ENCODE assay signal across 27 cellular contexts in genomic region chr6:44428682-44429081, GRCh38. TPM values are rescaled to one million over a fixed set of nuclear protein-coding genes. Genes with fewer than 3 reads are reported as not detected.
DNase-seq lines count a peak whose midpoint lies in the region; ATAC-seq and TF ChIP-seq lines count a peak whose summit lies in the region.
"Had no signal": no experiment of that assay in that cellular context is flagged by ENCODE, and none has a peak within 500 bp of the region (broad histone marks: within the 10 kb centered on the region; RNA-seq: fewer than 3 reads in every experiment).

No MANE protein-coding gene starts in this region.

- H3K4me1 Mint-ChIP-seq in activated CD8-positive, alpha-beta T cell treated with anti-CD3 and anti-CD28 coated beads for 36 hours (ENCODE audit: low read depth), result peaks cover 4% of the 10 kb centered on the region
- H3K4me1 Mint-ChIP-seq: naive B cell; stimulated activated naive CD8-positive, alpha-beta T cell treated with anti-CD3 and anti-CD28 coated beads, Interleukin-15, amount 100 ng/mL, for 72 hours had no signal

- peaks cover 35% of the 10 kb centered on the region for H3K36me3 Mint-ChIP-seq in activated CD8-positive, alpha-beta T cell treated with anti-CD3 and anti-CD28 coated beads for 36 hours (ENCODE audit: low read depth)

- H2AFZ ChIP-seq in fibroblast of lung (ENCODE audit: low read length), result no peak overlapping the region

- H3K9me3 Mint-ChIP-seq in activated CD8-positive, alpha-beta T cell treated with anti-CD3 and anti-CD28 coated beads for 36 hours, result no peaks in the 10 kb centered on the region
- H3K9me3 Mint-ChIP-seq: activated T-cell treated with anti-CD3 and anti-CD28 coated beads, Interleukin-2, amount 50 U/mL, for 72 hours; CD4-positive, CD25-positive, alpha-beta regulatory T cell; naive B cell; stimulated activated naive CD8-positive, alpha-beta T cell treated with anti-CD3 and anti-CD28 coated beads, Interleukin-15, amount 100 ng/mL, for 72 hours; T-helper 1 cell treated with Interleukin-12 subunit alpha and Interleukin-12 subunit beta and Interleukin-4 antibody, amounts not matched to agents 30 μg/mL and 1 μg/mL, for 36 hours had no signal

- H3K9me3 ChIP-seq in fibroblast of lung (ENCODE audit: control insufficient read depth, insufficient read depth, low read depth, low read length) (no peaks in the 10 kb centered on the region), skeletal muscle satellite cell (replicated peaks; ENCODE audit: low read length) (no peaks in the 10 kb centered on the region)
- H3K9me3 ChIP-seq: heart left ventricle, right atrium auricular region, spleen had no signal

- H3K36me3 ChIP-seq in fibroblast of lung (ENCODE audit: control insufficient read depth, insufficient read depth, low read length), result peaks cover 1% of the 10 kb centered on the region
- peaks cover 37% of the 10 kb centered on the region for H3K36me3 ChIP-seq in skeletal muscle satellite cell (ENCODE audit: insufficient read depth, low read length)

- H4K20me1 ChIP-seq in fibroblast of lung (ENCODE audit: control insufficient read depth, extremely low read depth, insufficient read depth, low read length), result no peaks in the 10 kb centered on the region

- no peak overlapping the region for H3K4me3 Mint-ChIP-seq in activated CD8-positive, alpha-beta T cell treated with anti-CD3 and anti-CD28 coated beads for 36 hours
- H3K4me3 Mint-ChIP-seq: activated T-cell treated with anti-CD3 and anti-CD28 coated beads, Interleukin-2, amount 50 U/mL, for 72 hours; CD4-positive, CD25-positive, alpha-beta regulatory T cell; naive B cell; stimulated activated naive CD8-positive, alpha-beta T cell treated with anti-CD3 and anti-CD28 coated beads, Interleukin-15, amount 100 ng/mL, for 72 hours; T-helper 1 cell treated with Interleukin-12 subunit alpha and Interleukin-12 subunit beta and Interleukin-4 antibody, amounts not matched to agents 30 μg/mL and 1 μg/mL, for 36 hours had no signal

- H3K4me1 ChIP-seq in fibroblast of lung (ENCODE audit: control insufficient read depth, extremely low read depth, insufficient read depth, low read length) (peaks cover 6% of the 10 kb centered on the region), skeletal muscle satellite cell (ENCODE audit: control insufficient read depth, insufficient read depth, low read length) (peaks cover 13% of the 10 kb centered on the region)

- POLR2A ChIA-PET in activated CD8-positive, alpha-beta T cell treated with anti-CD3 and anti-CD28 coated beads for 36 hours (lab: Charles Lee), result interaction anchor here (1.0 to 1.6 kb wide), 3 partner anchors 25 to 40 kb away, joined by 3 read pairs; no protein-coding TSS in a partner anchor

- H3K27me3 Mint-ChIP-seq in activated CD8-positive, alpha-beta T cell treated with anti-CD3 and anti-CD28 coated beads for 36 hours, result no peaks in the 10 kb centered on the region
- H3K27me3 Mint-ChIP-seq: CD4-positive, CD25-positive, alpha-beta regulatory T cell; naive B cell; stimulated activated naive CD8-positive, alpha-beta T cell treated with anti-CD3 and anti-CD28 coated beads, Interleukin-15, amount 100 ng/mL, for 72 hours had no signal

- H3K9ac ChIP-seq in fibroblast of lung (ENCODE audit: insufficient read depth, low read length) (no peak overlapping the region), skeletal muscle satellite cell (ENCODE audit: low read depth, low read length) (peak overlapping the region; percentile 3)
- H3K9ac ChIP-seq: KMS-11 had no signal

- H3K27me3 ChIP-seq in fibroblast of lung (ENCODE audit: control insufficient read depth, insufficient read depth, low read length) (no peaks in the 10 kb centered on the region), skeletal muscle satellite cell (ENCODE audit: control insufficient read depth, insufficient read depth, low read length) (no peaks in the 10 kb centered on the region)
- H3K27me3 ChIP-seq: cardiac muscle cell, heart left ventricle, right atrium auricular region, spleen had no signal

- CTCF ChIA-PET in activated CD8-positive, alpha-beta T cell treated with anti-CD3 and anti-CD28 coated beads for 36 hours (lab: Charles Lee), result interaction anchor here (1.0 to 2.2 kb wide), 6 partner anchors 8 to 47 kb away, joined by 3 to 9 read pairs (median 6); no protein-coding TSS in a partner anchor

- no peak for ATAC-seq in activated CD8-positive, alpha-beta T cell treated with anti-CD3 and anti-CD28 coated beads for 36 hours
- ATAC-seq in HG03520 (IDR thresholded peaks at IDR 0.05; ENCODE audit: unreplicated experiment), result no peak
- no peak for ATAC-seq in HG02763 (IDR thresholded peaks at IDR 0.05; ENCODE audit: unreplicated experiment)
- ATAC-seq: activated T-cell treated with anti-CD3 and anti-CD28 coated beads, Interleukin-2, amount 50 U/mL, for 72 hours; heart left ventricle; left ventricle myocardium superior; stimulated activated naive CD8-positive, alpha-beta T cell treated with anti-CD3 and anti-CD28 coated beads, Interleukin-15, amount 100 ng/mL, for 72 hours had no signal

- H3K27ac ChIP-seq in fibroblast of lung (ENCODE audit: insufficient read depth, low read length), result peak overlapping the region; percentile 22
- H3K27ac ChIP-seq: cardiac muscle cell, heart left ventricle, KMS-11, right atrium auricular region, spleen had no signal

- H3K79me2 ChIP-seq in fibroblast of lung (ENCODE audit: control insufficient read depth, insufficient read depth, low read length), result no peaks in the 10 kb centered on the region

- no peak overlapping the region for H3K4me2 ChIP-seq in fibroblast of lung (ENCODE audit: extremely low read depth, insufficient read depth, low read length)
- no peak overlapping the region for H3K4me2 ChIP-seq in skeletal muscle satellite cell (ENCODE audit: low read length)
- H3K4me2 ChIP-seq: KMS-11 had no signal

- H3K4me3 ChIP-seq in fibroblast of lung (replicated peaks in 1 of 4; ENCODE audit: control extremely low read depth in 1 of 4, insufficient read depth in 1 of 4, low read depth in 3 of 4, low read length in 4 of 4), result no peak overlapping the region
- H3K4me3 ChIP-seq in skeletal muscle satellite cell (ENCODE audit: low read length), result no peak overlapping the region
- H3K4me3 ChIP-seq: cardiac muscle cell, heart left ventricle, right atrium auricular region, SK-N-MC, spleen had no signal

- TF ChIP-seq CTCF in fibroblast of lung (conservative IDR thresholded peaks at IDR 0.05 in 1 of 2, IDR thresholded peaks at IDR 0.05 in 1 of 2; ENCODE audit: low read depth in 1 of 2, low read length in 2 of 2), result no peak
- TF ChIP-seq CTCF in activated CD8-positive, alpha-beta T cell treated with anti-CD3 and anti-CD28 coated beads for 36 hours (IDR thresholded peaks at IDR 0.05), result no peak

- no peak overlapping the region for H3K27ac Mint-ChIP-seq in activated CD8-positive, alpha-beta T cell treated with anti-CD3 and anti-CD28 coated beads for 36 hours
- H3K27ac Mint-ChIP-seq: naive B cell; stimulated activated naive CD8-positive, alpha-beta T cell treated with anti-CD3 and anti-CD28 coated beads, Interleukin-15, amount 100 ng/mL, for 72 hours; T-helper 1 cell treated with Interleukin-12 subunit alpha and Interleukin-12 subunit beta and Interleukin-4 antibody, amounts not matched to agents 30 μg/mL and 1 μg/mL, for 36 hours had no signal

- intact Hi-C loops in activated CD8-positive, alpha-beta T cell treated with anti-CD3 and anti-CD28 coated beads for 36 hours (cut with micrococcal nuclease), result no loop called here

- DNase-seq in AG20443 (ENCODE audit: low spot score) (peak; percentile 71), HCEC 1CT (peak; percentile 33), fibroblast of lung (ENCODE audit: low read depth in 2 of 2) (peak in 1 of 2 donors; percentile 9)
- DNase-seq in activated CD8-positive, alpha-beta T cell treated with anti-CD3 and anti-CD28 coated beads for 36 hours, result no peak
- DNase-seq: activated CD4-positive, alpha-beta T cell treated with anti-CD3 and anti-CD28 coated beads, Interleukin-2, amount 50 U/mL, for 4 hours; activated T-cell treated with anti-CD3 and anti-CD28 coated beads, Interleukin-2, amount 50 U/mL, for 72 hours; CD4-positive, CD25-positive, alpha-beta regulatory T cell; effector CD4-positive, alpha-beta T cell; heart left ventricle; kidney; left ventricle myocardium superior; naive B cell; NCI-H1417; NCI-H2029 treated with DMSO at 0.1 percent for 48 hours; NCI-H524 treated with DMSO at 0.1 percent for 48 hours; posterior cingulate gyrus; spleen; stimulated activated CD4-positive, alpha-beta T cell treated with anti-CD3 and anti-CD28 coated beads, Interleukin-2, amount 100 ng/mL, for 24 hours; stimulated activated naive CD8-positive, alpha-beta T cell treated with anti-CD3 and anti-CD28 coated beads, Interleukin-15, amount 100 ng/mL, for 72 hours had no signal

RNA-seq across cellular contexts. Expression of gene CDC5L, which starts 41.2 kb away (rescaled TPM):
- total RNA-seq in fibroblast of lung, result 22.5 and 23.9 TPM in 2 replicates
- polyA plus RNA-seq in fibroblast of lung, result 18.7 and 19.4 TPM in 2 replicates
- 13.1 and 14.2 TPM in 2 replicates for polyA plus RNA-seq in fibroblast of lung (2012)
- 2.7 and 4.1 TPM in 2 replicates for polyA minus RNA-seq in fibroblast of lung (ENCODE audit: low replicate concordance)
- total RNA-seq in skeletal muscle satellite cell (2012; rRNA removed), result 18.6 and 19.3 TPM in 2 replicates
- 10 to 100 TPM; 20.4 to 21.4 TPM for total RNA-seq in activated CD8-positive, alpha-beta T cell treated with anti-CD3 and anti-CD28 coated beads for 36 hours
